9 cellular contexts compared by ENCODE assay signal in genomic region chr12:109606261-109607028, GRCh38. TPM values are rescaled to one million over a fixed set of nuclear protein-coding genes. Genes with fewer than 3 reads are reported as not detected.
A peak's percentile ranks its signal among the peaks of the same experiment; 100 is the strongest.
DNase-seq lines count a peak whose midpoint lies in the region; ATAC-seq, FAIRE-seq and TF ChIP-seq lines count a peak whose summit lies in the region.
"Had no signal": no experiment of that assay in that cellular context is flagged by ENCODE, and none has a peak within 500 bp of the region (broad histone marks: within the 10 kb centered on the region; RNA-seq: fewer than 3 reads in every experiment).

No MANE protein-coding gene starts in this region.

- H4K20me1 ChIP-seq in BLaER1: no peaks in the 10 kb centered on the region

- H3K27me3 ChIP-seq in BLaER1 (no peaks in the 10 kb centered on the region), upper lobe of right lung (peaks cover 22% of the 10 kb centered on the region)

- no peak overlapping the region for H3K27ac ChIP-seq in BLaER1
- no peak overlapping the region for H3K27ac ChIP-seq in upper lobe of right lung

- FAIRE-seq in HTR-8/SVneo (lab: Jason Lieb, UNC): no peak
- FAIRE-seq: bronchial epithelial cell had no signal

- no peak for TF ChIP-seq CTCF in upper lobe of right lung (IDR thresholded peaks at IDR 0.05)

- H3K9me3 ChIP-seq in BLaER1: no peaks in the 10 kb centered on the region
- no peaks in the 10 kb centered on the region for H3K9me3 ChIP-seq in upper lobe of right lung

- H3K4me3 ChIP-seq in BLaER1 (no peak overlapping the region), upper lobe of right lung (no peak overlapping the region)

- no peak overlapping the region for H3K4me3 Mint-ChIP-seq in natural killer cell treated with Interleukin-12 subunit alpha and Interleukin-12 subunit beta and Interleukin-15 and Interleukin-18, amount 100 ng/mL, for 72 hours

- H3K36me3 ChIP-seq in BLaER1: no peaks in the 10 kb centered on the region
- no peaks in the 10 kb centered on the region for H3K36me3 ChIP-seq in upper lobe of right lung

- H3K4me1 ChIP-seq in BLaER1: peaks cover 34% of the 10 kb centered on the region
- no peaks in the 10 kb centered on the region for H3K4me1 ChIP-seq in upper lobe of right lung

- intact Hi-C loops in upper lobe of right lung (cut with DNase I): no loop called here

- H3K4me2 ChIP-seq in BLaER1: peak overlapping the region; percentile 32

- H3K36me3 Mint-ChIP-seq in natural killer cell treated with Interleukin-12 subunit alpha and Interleukin-12 subunit beta and Interleukin-15 and Interleukin-18, amount 100 ng/mL, for 72 hours: no peaks in the 10 kb centered on the region

- H3K9me3 Mint-ChIP-seq in natural killer cell treated with Interleukin-12 subunit alpha and Interleukin-12 subunit beta and Interleukin-15 and Interleukin-18, amount 100 ng/mL, for 72 hours: no peaks in the 10 kb centered on the region

- no peak overlapping the region for H3K9ac ChIP-seq in BLaER1

- DNase-seq in NCI-H524 (lab: John Stamatoyannopoulos, UW): peak; percentile 80 to 86
- DNase-seq in ecto neural progenitor cell (ENCODE audit: low spot score): peak; percentile 94
- peak; percentile 57 for DNase-seq in myocyte (ENCODE audit: low read depth)
- no peak for DNase-seq in HTR-8/SVneo (ENCODE audit: insufficient read length, low spot score)
- no peak for DNase-seq in HT-29 (ENCODE audit: low spot score)
- no peak for DNase-seq in upper lobe of right lung
- DNase-seq in natural killer cell treated with Interleukin-12 subunit alpha and Interleukin-12 subunit beta and Interleukin-15 and Interleukin-18, amount 100 ng/mL, for 72 hours (ENCODE audit: low spot score): no peak

- H3K27me3 Mint-ChIP-seq in natural killer cell treated with Interleukin-12 subunit alpha and Interleukin-12 subunit beta and Interleukin-15 and Interleukin-18, amount 100 ng/mL, for 72 hours: peaks cover 0 to 11% of the 10 kb centered on the region in 2 donors

- ATAC-seq in upper lobe of right lung: no peak
- ATAC-seq in natural killer cell treated with Interleukin-12 subunit alpha and Interleukin-12 subunit beta and Interleukin-15 and Interleukin-18, amount 100 ng/mL, for 72 hours: no peak

- H3K27ac Mint-ChIP-seq in natural killer cell treated with Interleukin-12 subunit alpha and Interleukin-12 subunit beta and Interleukin-15 and Interleukin-18, amount 100 ng/mL, for 72 hours: no peak overlapping the region

- peaks cover 0 to 8% of the 10 kb centered on the region in 2 donors for H3K4me1 Mint-ChIP-seq in natural killer cell treated with Interleukin-12 subunit alpha and Interleukin-12 subunit beta and Interleukin-15 and Interleukin-18, amount 100 ng/mL, for 72 hours (ENCODE audit: low read depth in 2 of 2)

RNA-seq across cellular contexts. Expression of gene MVK, which starts 32.9 kb away (rescaled TPM):
- total RNA-seq in myocyte: 28.0 and 44.9 TPM in 2 replicates
- polyA plus RNA-seq in myocyte (2012): 22.5 TPM
- total RNA-seq in HT-29 (2014; rRNA removed; shearing (Covaris generic)): 69.0 and 69.9 TPM in 2 replicates
- 27.3 TPM for total RNA-seq in upper lobe of right lung
- total RNA-seq in natural killer cell treated with Interleukin-12 subunit alpha and Interleukin-12 subunit beta and Interleukin-15 and Interleukin-18, amount 100 ng/mL, for 72 hours: 10 to 100 TPM; 23.1 to 27.5 TPM

RNA-seq across cellular contexts. Expression of gene MMAB, which starts 33.1 kb away (rescaled TPM):
- total RNA-seq in myocyte: 68.1 and 70.2 TPM in 2 replicates
- polyA plus RNA-seq in myocyte (2012): 66.3 TPM
- 82.5 and 83.5 TPM in 2 replicates for total RNA-seq in HT-29 (2014; rRNA removed; shearing (Covaris generic))
- 58.0 TPM for total RNA-seq in upper lobe of right lung
- 10 to 100 TPM; 36.4 to 40.2 TPM for total RNA-seq in natural killer cell treated with Interleukin-12 subunit alpha and Interleukin-12 subunit beta and Interleukin-15 and Interleukin-18, amount 100 ng/mL, for 72 hours

Comparison
In these comparisons a context has a peak if more than half of its experiments do, and no peak if none do; other contexts are left out.
1. DNase-seq: peak in NCI-H524 (2 of 2), ecto neural progenitor cell (single experiment) and myocyte (single experiment); none in HTR-8/SVneo (single experiment), HT-29 (single experiment), upper lobe of right lung (single experiment) and natural killer cell treated with Interleukin-12 subunit alpha and Interleukin-12 subunit beta and Interleukin-15 and Interleukin-18, amount 100 ng/mL, for 72 hours (single experiment).